1 cellular context compared by ENCODE assay signal in genomic region chr1:26356106-26356505, GRCh38.
TF ChIP-seq lines count a peak whose summit lies in the region.

No MANE protein-coding gene starts in this region.

TF ChIP-seq in IMR-90, 13 proteins besides CTCF, POLR2A, EP300 and RAD21 (continued from another document):
- TF ChIP-seq USF2 (IDR thresholded peaks at IDR 0.05; ENCODE audit: low read depth, low read length), result no peak
- TF ChIP-seq, protein P1, sequence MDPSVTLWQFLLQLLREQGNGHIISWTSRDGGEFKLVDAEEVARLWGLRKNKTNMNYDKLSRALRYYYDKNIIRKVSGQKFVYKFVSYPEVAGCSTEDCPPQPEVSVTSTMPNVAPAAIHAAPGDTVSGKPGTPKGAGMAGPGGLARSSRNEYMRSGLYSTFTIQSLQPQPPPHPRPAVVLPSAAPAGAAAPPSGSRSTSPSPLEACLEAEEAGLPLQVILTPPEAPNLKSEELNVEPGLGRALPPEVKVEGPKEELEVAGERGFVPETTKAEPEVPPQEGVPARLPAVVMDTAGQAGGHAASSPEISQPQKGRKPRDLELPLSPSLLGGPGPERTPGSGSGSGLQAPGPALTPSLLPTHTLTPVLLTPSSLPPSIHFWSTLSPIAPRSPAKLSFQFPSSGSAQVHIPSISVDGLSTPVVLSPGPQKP (IDR thresholded peaks at IDR 0.05; ENCODE audit: borderline replicate concordance, low read depth, low read length), result no peak
- no peak for TF ChIP-seq CEBPB (IDR thresholded peaks at IDR 0.05; ENCODE audit: low read depth, low read length)
- TF ChIP-seq FOS (IDR thresholded peaks at IDR 0.05; ENCODE audit: low read depth, low read length), result no peak
- TF ChIP-seq CHD1 (IDR thresholded peaks at IDR 0.05; ENCODE audit: low read depth, low read length), result no peak
- TF ChIP-seq MAFK (IDR thresholded peaks at IDR 0.05; ENCODE audit: low read depth, low read length), result no peak
- TF ChIP-seq SMC3 (IDR thresholded peaks at IDR 0.05; ENCODE audit: low read depth, low read length), result no peak
- TF ChIP-seq RCOR1 (IDR thresholded peaks at IDR 0.05; ENCODE audit: insufficient replicate concordance, low read length), result no peak
- no peak for TF ChIP-seq NFE2L2 (IDR thresholded peaks at IDR 0.05; ENCODE audit: low read depth, low read length)
